1 cellular context compared by ENCODE assay signal in the genomic region with DNA sequence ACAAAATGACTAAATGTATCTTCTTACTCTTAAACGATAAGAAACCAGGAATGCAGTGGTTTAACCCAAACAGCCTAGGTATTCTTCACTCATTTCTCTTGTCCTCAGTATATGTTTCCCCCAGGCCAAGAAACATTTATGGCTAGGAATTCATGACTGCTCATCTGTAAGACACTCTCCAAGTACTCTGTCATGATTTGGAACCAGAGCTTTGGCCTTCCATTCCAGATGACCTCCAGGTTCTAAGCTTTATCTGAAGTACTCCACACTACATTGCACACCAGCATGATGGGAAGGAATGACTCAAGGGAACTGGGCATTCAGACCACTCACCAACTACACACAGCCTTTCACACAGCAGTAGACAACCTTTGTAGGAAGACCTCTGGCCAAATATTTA.
TF ChIP-seq lines count a peak whose summit lies in the region.

No MANE protein-coding gene starts in this region.

TF ChIP-seq in IMR-90, 13 proteins besides CTCF, POLR2A, EP300 and RAD21 (continued from another document):
- no peak for TF ChIP-seq MAZ (IDR thresholded peaks at IDR 0.05; ENCODE audit: borderline replicate concordance, low read depth, low read length)
- TF ChIP-seq USF2 (IDR thresholded peaks at IDR 0.05; ENCODE audit: low read depth, low read length): no peak
- TF ChIP-seq RCOR1 (IDR thresholded peaks at IDR 0.05; ENCODE audit: insufficient replicate concordance, low read length): no peak
- no peak for TF ChIP-seq SMC3 (IDR thresholded peaks at IDR 0.05; ENCODE audit: low read depth, low read length)
- TF ChIP-seq CHD1 (IDR thresholded peaks at IDR 0.05; ENCODE audit: low read depth, low read length): no peak
- no peak for TF ChIP-seq NFE2L2 (IDR thresholded peaks at IDR 0.05; ENCODE audit: low read depth, low read length)
- TF ChIP-seq, protein P1, sequence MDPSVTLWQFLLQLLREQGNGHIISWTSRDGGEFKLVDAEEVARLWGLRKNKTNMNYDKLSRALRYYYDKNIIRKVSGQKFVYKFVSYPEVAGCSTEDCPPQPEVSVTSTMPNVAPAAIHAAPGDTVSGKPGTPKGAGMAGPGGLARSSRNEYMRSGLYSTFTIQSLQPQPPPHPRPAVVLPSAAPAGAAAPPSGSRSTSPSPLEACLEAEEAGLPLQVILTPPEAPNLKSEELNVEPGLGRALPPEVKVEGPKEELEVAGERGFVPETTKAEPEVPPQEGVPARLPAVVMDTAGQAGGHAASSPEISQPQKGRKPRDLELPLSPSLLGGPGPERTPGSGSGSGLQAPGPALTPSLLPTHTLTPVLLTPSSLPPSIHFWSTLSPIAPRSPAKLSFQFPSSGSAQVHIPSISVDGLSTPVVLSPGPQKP (IDR thresholded peaks at IDR 0.05; ENCODE audit: borderline replicate concordance, low read depth, low read length): no peak
- TF ChIP-seq MXI1 (IDR thresholded peaks at IDR 0.05; ENCODE audit: borderline replicate concordance, low read depth, low read length): no peak
- no peak for TF ChIP-seq CEBPB (IDR thresholded peaks at IDR 0.05; ENCODE audit: low read depth, low read length)
- TF ChIP-seq BHLHE40 (IDR thresholded peaks at IDR 0.05; ENCODE audit: low read depth, low read length): no peak
- no peak for TF ChIP-seq FOS (IDR thresholded peaks at IDR 0.05; ENCODE audit: low read depth, low read length)
- no peak for TF ChIP-seq MAFK (IDR thresholded peaks at IDR 0.05; ENCODE audit: low read depth, low read length)
TF ChIP-seq in IMR-90: peak in this region for 0.
